In the genomic region with DNA sequence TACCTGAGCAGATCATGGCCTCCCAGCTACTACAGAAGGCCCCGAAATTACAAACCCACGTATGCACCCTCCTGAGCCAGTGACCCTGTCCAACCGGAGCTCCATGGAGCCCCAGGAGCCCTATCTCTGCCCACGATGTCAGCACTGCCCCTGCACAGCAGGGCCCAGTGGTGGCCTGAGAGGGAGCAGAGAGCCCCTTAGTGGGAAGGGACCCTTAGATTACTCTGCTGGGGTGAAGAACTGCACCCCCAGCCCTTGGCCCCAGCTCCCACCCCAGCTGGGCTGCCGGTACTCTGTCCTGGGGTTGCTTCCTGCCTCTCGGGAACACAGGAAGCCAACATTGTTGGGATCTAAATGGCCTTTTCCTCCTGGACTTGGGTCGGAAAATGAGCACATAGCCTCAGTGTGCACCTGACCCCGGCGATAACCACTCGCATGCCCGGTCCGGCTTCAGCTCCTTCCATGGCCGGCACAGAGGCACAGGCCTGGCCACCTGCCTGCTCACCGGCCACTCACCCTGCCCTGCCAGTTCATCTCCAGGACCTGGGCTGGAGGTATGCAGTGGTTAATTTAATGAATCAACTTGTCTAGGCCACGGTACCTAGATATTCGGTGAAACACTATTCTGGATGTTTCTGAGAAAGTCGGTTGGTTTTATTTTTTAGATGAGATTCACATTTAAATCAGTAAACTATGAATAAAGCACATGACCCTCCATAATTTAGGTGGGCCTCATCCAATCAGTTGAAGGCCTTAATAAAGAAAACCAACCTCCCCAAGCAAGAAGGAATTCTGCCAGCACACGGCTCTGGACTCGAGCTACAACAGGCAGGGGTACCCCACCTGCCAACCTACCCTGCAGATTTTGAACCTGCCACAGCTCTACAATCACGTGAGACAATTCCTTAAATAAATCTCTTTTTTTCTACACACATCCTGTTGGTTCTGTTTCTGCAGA, we compare ENCODE assay signal across 25 cellular contexts. TPM values are rescaled to one million over a fixed set of nuclear protein-coding genes. Genes with fewer than 3 reads are reported as not detected.
DNase-seq lines count a peak whose midpoint lies in the region; ATAC-seq and TF ChIP-seq lines count a peak whose summit lies in the region.
"Had no signal": no experiment of that assay in that cellular context is flagged by ENCODE, and none has a peak within 500 bp of the region (broad histone marks: within the 10 kb centered on the region; RNA-seq: fewer than 3 reads in every experiment).

No MANE protein-coding gene starts in this region.

- no peak overlapping the region for H3K4me3 ChIP-seq in HEK293 (ENCODE audit: low read depth, low read length)
- no peak overlapping the region for H3K4me3 ChIP-seq in lung
- no peak overlapping the region for H3K4me3 ChIP-seq in skeletal muscle tissue (ENCODE audit: low read length in 3 of 3)
- H3K4me3 ChIP-seq in MM.1S (ENCODE audit: low read length), result no peak overlapping the region
- H3K4me3 ChIP-seq in esophagus squamous epithelium, result no peak overlapping the region
- H3K4me3 ChIP-seq: BLaER1, HAP-1, prostate gland had no signal

- peak overlapping the region in 1 of 3 donors; percentile 50 for H3K9ac ChIP-seq in skeletal muscle tissue (ENCODE audit: low read depth in 1 of 3, low read length in 3 of 3)
- no peak overlapping the region for H3K9ac ChIP-seq in MM.1S (ENCODE audit: low read length)
- H3K9ac ChIP-seq: BLaER1 had no signal

- H3F3A ChIP-seq in MM.1S (ENCODE audit: insufficient read depth, low read length), result no peaks in the 10 kb centered on the region

- no peak overlapping the region for H3K4me2 ChIP-seq in MM.1S (ENCODE audit: low read depth, low read length)
- H3K4me2 ChIP-seq: BLaER1 had no signal

- CTCF ChIA-PET in HEK293 (lab: Yijun Ruan, JAX), result interaction anchor here (0.7 to 5.3 kb wide), 7 partner anchors 10 to 1544 kb away, joined by 3 to 59 read pairs (median 6); no protein-coding TSS in a partner anchor

- no peaks in the 10 kb centered on the region for H3K79me2 ChIP-seq in MM.1S (ENCODE audit: low read length)

- intact Hi-C loops in esophagus squamous epithelium (cut with DNase I), result no loop called here

- H3K9me2 ChIP-seq in MM.1S (replicated peaks; ENCODE audit: insufficient read depth, low read length), result no peaks in the 10 kb centered on the region

- H3K9me3 ChIP-seq in HEK293 (ENCODE audit: control insufficient read depth, insufficient read depth, low read depth, low read length) (no peaks in the 10 kb centered on the region), lung (ENCODE audit: control insufficient read depth in 2 of 2, insufficient read depth in 1 of 2, low read length in 1 of 2) (no peaks in the 10 kb centered on the region), skeletal muscle tissue (ENCODE audit: control insufficient read depth in 3 of 3, low read length in 3 of 3) (no peaks in the 10 kb centered on the region), MM.1S (replicated peaks; ENCODE audit: insufficient read depth, low read length) (no peaks in the 10 kb centered on the region), esophagus squamous epithelium (no peaks in the 10 kb centered on the region)
- H3K9me3 ChIP-seq: HAP-1, prostate gland had no signal

- 76 to 77% methylated on average over 20 of the region's 20 CpGs for WGBS in lung, 2 donors
- 75 to 82% methylated on average over 11 to 18 of the region's 20 CpGs for WGBS in esophagus squamous epithelium, 2 donors

- no peaks in the 10 kb centered on the region for H3K27me3 ChIP-seq in lung (ENCODE audit: control insufficient read depth, insufficient read depth)
- no peaks in the 10 kb centered on the region for H3K27me3 ChIP-seq in skeletal muscle tissue (ENCODE audit: control insufficient read depth in 3 of 3, insufficient read depth in 3 of 3, low read length in 3 of 3)
- no peaks in the 10 kb centered on the region for H3K27me3 ChIP-seq in MM.1S (replicated peaks; ENCODE audit: insufficient read depth, low read length)
- no peaks in the 10 kb centered on the region for H3K27me3 ChIP-seq in esophagus squamous epithelium
- H3K27me3 ChIP-seq: BLaER1 had no signal

- H3K4me1 ChIP-seq in HEK293 (ENCODE audit: control insufficient read depth, insufficient read depth, low read length) (peaks cover 3% of the 10 kb centered on the region; the same call in 1 of the 2 replicates), lung (ENCODE audit: control insufficient read depth in 2 of 2, insufficient read depth in 2 of 2, low read length in 2 of 2) (peaks cover 16 to 34% of the 10 kb centered on the region in 2 donors), skeletal muscle tissue (ENCODE audit: control insufficient read depth in 3 of 3, insufficient read depth in 3 of 3, low read length in 3 of 3) (peaks cover 34 to 52% (median 43%) of the 10 kb centered on the region in 3 donors), MM.1S (ENCODE audit: low read length) (no peaks in the 10 kb centered on the region), esophagus squamous epithelium (peaks cover 37 to 50% (median 48%) of the 10 kb centered on the region in 3 donors)
- H3K4me1 ChIP-seq: HAP-1 had no signal

- TF ChIP-seq CTCF in HEK293 (tag by site-specific recombination; IDR thresholded peaks at IDR 0.05) (no peak), lung (IDR thresholded peaks at IDR 0.05; ENCODE audit: control extremely low read depth, extremely low read depth) (no peak), MM.1S (IDR thresholded peaks at IDR 0.05; ENCODE audit: low read length) (no peak), esophagus squamous epithelium (IDR thresholded peaks at IDR 0.05) (no peak)

- ATAC-seq in lung (ENCODE audit: insufficient read depth, low FRiP score) (no peak), HG02970 (IDR thresholded peaks at IDR 0.05; ENCODE audit: low FRiP score, unreplicated experiment) (no peak), GM19023 (IDR thresholded peaks at IDR 0.05; ENCODE audit: unreplicated experiment) (no peak)
- ATAC-seq: left colon, Panc1 had no signal

- no peak for TF ChIP-seq POLR2A in esophagus squamous epithelium (IDR thresholded peaks at IDR 0.05)

- H3K27ac ChIP-seq in HEK293 (ENCODE audit: extremely low read depth, low read depth, low read length), result no peak overlapping the region
- peak overlapping the region; percentile 57 to 62 for H3K27ac ChIP-seq in lung (ENCODE audit: low read depth in 1 of 2, low read length in 1 of 2)
- peak overlapping the region; percentile 59 for H3K27ac ChIP-seq in skeletal muscle tissue (ENCODE audit: low read depth, low read length)
- no peak overlapping the region for H3K27ac ChIP-seq in MM.1S (ENCODE audit: low read length)
- peak overlapping the region in 2 of 4 donors; percentile 53 to 76 for H3K27ac ChIP-seq in esophagus squamous epithelium
- H3K27ac ChIP-seq: BLaER1, prostate gland had no signal

- H2AFZ ChIP-seq in MM.1S (ENCODE audit: low read length), result no peak overlapping the region

- POLR2A ChIA-PET in HEK293 (lab: Yijun Ruan, JAX), result interaction anchor here (0.6 kb wide), 1 partner anchor 148 kb away, joined by 5 read pairs; no protein-coding TSS in a partner anchor

- no peaks in the 10 kb centered on the region for H4K20me1 ChIP-seq in MM.1S (ENCODE audit: insufficient read depth, low read length)

- DNase-seq in dermis blood vessel endothelial cell, result peak; percentile 77
- no peak for DNase-seq in lung (ENCODE audit: low spot score)
- no peak for DNase-seq in MM.1S
- no peak for DNase-seq in esophagus squamous epithelium (lab: John Stamatoyannopoulos, UW)
- DNase-seq: activated CD4-positive, alpha-beta T cell treated with anti-CD3 and anti-CD28 coated beads, Interleukin-2, amount 50 U/mL, for 1 hour; activated T-cell treated with anti-CD3 and anti-CD28 coated beads, Interleukin-2, amount 50 U/mL, for 48 hours; effector CD8-positive, alpha-beta T cell; hippocampal formation; left colon; NCI-H1105 treated with DMSO at 0.1 percent for 48 hours; NCI-H2029; NCI-H2227 treated with DMSO at 0.1 percent for 48 hours; NCI-H69; small intestine; stimulated activated CD4-positive, alpha-beta T cell treated with anti-CD3 and anti-CD28 coated beads, Interleukin-2, amount 100 ng/mL, for 24 hours; T1000; trophoblast cell had no signal

- H3K36me3 ChIP-seq in HEK293 (ENCODE audit: control insufficient read depth in 2 of 2, insufficient read depth in 1 of 2, low read length in 2 of 2) (no peaks in the 10 kb centered on the region), lung (ENCODE audit: control insufficient read depth in 2 of 2, insufficient read depth in 2 of 2, low read length in 2 of 2) (no peaks in the 10 kb centered on the region), skeletal muscle tissue (ENCODE audit: control insufficient read depth in 3 of 3, insufficient read depth in 3 of 3, low read length in 3 of 3) (peaks cover 5 to 10% (median 6%) of the 10 kb centered on the region in 3 donors), MM.1S (replicated peaks; ENCODE audit: insufficient read depth, low read length) (no peaks in the 10 kb centered on the region), esophagus squamous epithelium (peaks cover 0 to 13% (median 0%) of the 10 kb centered on the region in 3 donors)
- H3K36me3 ChIP-seq: HAP-1, prostate gland had no signal

TF ChIP-seq in HEK293, 187 proteins besides CTCF, POLR2A, EP300 and RAD21:
- TF ChIP-seq, protein P1, sequence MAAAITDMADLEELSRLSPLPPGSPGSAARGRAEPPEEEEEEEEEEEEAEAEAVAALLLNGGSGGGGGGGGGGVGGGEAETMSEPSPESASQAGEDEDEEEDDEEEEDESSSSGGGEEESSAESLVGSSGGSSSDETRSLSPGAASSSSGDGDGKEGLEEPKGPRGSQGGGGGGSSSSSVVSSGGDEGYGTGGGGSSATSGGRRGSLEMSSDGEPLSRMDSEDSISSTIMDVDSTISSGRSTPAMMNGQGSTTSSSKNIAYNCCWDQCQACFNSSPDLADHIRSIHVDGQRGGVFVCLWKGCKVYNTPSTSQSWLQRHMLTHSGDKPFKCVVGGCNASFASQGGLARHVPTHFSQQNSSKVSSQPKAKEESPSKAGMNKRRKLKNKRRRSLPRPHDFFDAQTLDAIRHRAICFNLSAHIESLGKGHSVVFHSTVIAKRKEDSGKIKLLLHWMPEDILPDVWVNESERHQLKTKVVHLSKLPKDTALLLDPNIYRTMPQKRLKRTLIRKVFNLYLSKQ (tag by site-specific recombination; IDR thresholded peaks at IDR 0.05; ENCODE audit: borderline replicate concordance), result no peak
- TF ChIP-seq ZNF830 (tag by site-specific recombination; IDR thresholded peaks at IDR 0.05; ENCODE audit: low read depth) (no peak), ZNF10 (tag by site-specific recombination; IDR thresholded peaks at IDR 0.05) (peak; percentile 86), ZNF629 (tag by site-specific recombination; IDR thresholded peaks at IDR 0.05) (no peak)

RNA-seq across cellular contexts. Expression of a gene that starts 19.2 kb away (rescaled TPM):
- 45.8 and 65.6 TPM in 2 replicates for total RNA-seq in dermis blood vessel endothelial cell
- 100 to 1,000 TPM; 308 to 377 TPM for total RNA-seq in lung
- 100 to 1,000 TPM in 1 of 2 donors, 10 to 100 TPM in 1; 67.0 to 108 TPM for polyA plus RNA-seq in lung
- 73.1 TPM for total RNA-seq in skeletal muscle tissue
- 100 to 1,000 TPM in 1 of 4 donors, 10 to 100 TPM in 3; 34.7 to 201 (median 59.2) TPM for total RNA-seq in esophagus squamous epithelium

Comparison
In these comparisons a context has a peak if more than half of its experiments do, and no peak if none do; other contexts are left out.
1. H3K27ac ChIP-seq: peak in lung (2 of 2) and skeletal muscle tissue (single experiment); none in HEK293 (single experiment) and MM.1S (single experiment).